ENCODE assay signal across 1 cellular context in the genomic region with DNA sequence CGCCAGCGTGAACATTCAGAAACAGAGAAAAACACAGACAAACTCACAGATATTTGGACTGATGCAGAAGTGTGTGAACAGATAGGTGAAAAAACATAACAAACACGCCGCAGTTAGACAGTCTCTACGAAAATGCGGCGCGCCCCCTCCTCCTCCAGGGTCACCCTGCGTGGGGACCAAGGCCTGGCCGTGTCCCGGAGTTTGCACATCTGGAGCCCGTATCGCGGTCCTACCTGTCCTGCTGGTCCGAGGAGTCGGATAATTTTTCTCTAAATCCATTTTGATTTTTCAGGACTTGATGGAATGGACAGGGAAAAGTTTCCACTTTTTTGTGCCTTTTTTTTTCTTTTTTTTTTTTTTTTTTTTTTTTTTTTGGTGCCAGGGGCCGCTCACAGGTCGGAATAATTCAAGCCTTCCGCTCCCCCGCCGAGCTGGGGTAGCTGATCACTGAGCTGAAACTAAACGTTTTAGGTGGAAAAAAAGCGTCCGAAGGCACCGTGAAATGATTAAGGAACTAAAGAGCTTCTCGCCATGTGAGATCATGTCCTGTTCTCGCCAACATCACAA.
TF ChIP-seq lines count a peak whose summit lies in the region.

PAX5 (minus strand) TSS at position 516 of the 567 bp plus-strand sequence; CDS start at position 279, 237 bp downstream.

TF ChIP-seq in HepG2, 621 proteins besides CTCF, POLR2A, EP300 and RAD21:
- TF ChIP-seq HOXA9 (CRISPR knock-in tag; IDR thresholded peaks at IDR 0.05; ENCODE audit: borderline replicate concordance), result no peak
- TF ChIP-seq ZNF556 (CRISPR knock-in tag; IDR thresholded peaks at IDR 0.05; ENCODE audit: borderline replicate concordance), result no peak
- TF ChIP-seq SMC3 (IDR thresholded peaks at IDR 0.05; ENCODE audit: low read length), result no peak
- no peak for TF ChIP-seq ZNF24 (IDR thresholded peaks at IDR 0.05)
- TF ChIP-seq ZNF839 (CRISPR knock-in tag; IDR thresholded peaks at IDR 0.05; ENCODE audit: borderline replicate concordance), result no peak
- TF ChIP-seq, protein P1, sequence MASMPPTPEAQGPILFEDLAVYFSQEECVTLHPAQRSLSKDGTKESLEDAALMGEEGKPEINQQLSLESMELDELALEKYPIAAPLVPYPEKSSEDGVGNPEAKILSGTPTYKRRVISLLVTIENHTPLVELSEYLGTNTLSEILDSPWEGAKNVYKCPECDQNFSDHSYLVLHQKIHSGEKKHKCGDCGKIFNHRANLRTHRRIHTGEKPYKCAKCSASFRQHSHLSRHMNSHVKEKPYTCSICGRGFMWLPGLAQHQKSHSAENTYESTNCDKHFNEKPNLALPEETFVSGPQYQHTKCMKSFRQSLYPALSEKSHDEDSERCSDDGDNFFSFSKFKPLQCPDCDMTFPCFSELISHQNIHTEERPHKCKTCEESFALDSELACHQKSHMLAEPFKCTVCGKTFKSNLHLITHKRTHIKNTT (CRISPR knock-in tag; IDR thresholded peaks at IDR 0.05), result no peak
